20 cellular contexts compared by ENCODE assay signal in the genomic region with DNA sequence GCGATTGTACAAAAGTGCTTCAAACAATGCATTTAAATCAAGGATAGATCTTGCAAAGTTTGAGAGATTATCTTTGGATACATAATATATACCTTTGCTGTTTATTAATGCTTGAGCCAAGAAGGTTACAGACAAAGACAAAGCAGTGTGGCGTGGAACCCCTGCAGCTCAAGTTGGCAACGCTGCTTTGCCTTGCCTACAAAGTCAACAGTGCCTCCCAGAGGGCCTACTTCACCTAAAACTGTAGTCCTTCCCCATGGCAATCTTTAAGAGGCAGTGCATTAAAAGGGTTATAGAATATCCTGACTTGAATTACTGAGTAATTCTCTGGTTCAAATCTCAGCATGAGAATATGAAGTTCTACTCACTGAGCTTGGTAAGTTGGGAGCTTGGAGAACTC.
DNase-seq lines count a peak whose midpoint lies in the region; ATAC-seq and TF ChIP-seq lines count a peak whose summit lies in the region.
"Had no signal": no experiment of that assay in that cellular context is flagged by ENCODE, and none has a peak within 500 bp of the region (broad histone marks: within the 10 kb centered on the region; RNA-seq: fewer than 3 reads in every experiment).

No MANE protein-coding gene starts in this region.

- H3K36me3 ChIP-seq in OCI-LY1 (ENCODE audit: insufficient read depth, low read length): no peaks in the 10 kb centered on the region
- H3K36me3 ChIP-seq: SJSA1, thoracic aorta had no signal

- TF ChIP-seq CTCF in OCI-LY1 (IDR thresholded peaks at IDR 0.05; ENCODE audit: low read length): peak; percentile 15; the same call in 1 of the 2 replicates
- no peak for TF ChIP-seq CTCF in GM13977 (IDR thresholded peaks at IDR 0.05; ENCODE audit: extremely low read depth, insufficient read depth, missing control alignments)

- no peak overlapping the region for H3K9ac ChIP-seq in OCI-LY1 (ENCODE audit: low read length)

- H3K27me3 ChIP-seq in OCI-LY1 (ENCODE audit: insufficient read depth, low read length): no peaks in the 10 kb centered on the region; the same call in 1 of the 2 replicates

- no peak overlapping the region for H3K27ac ChIP-seq in OCI-LY1 (ENCODE audit: low read depth, low read length, poor library complexity, severe bottlenecking)
- H3K27ac ChIP-seq: psoas muscle, SJSA1, thoracic aorta had no signal

- H3K4me1 Mint-ChIP-seq in effector memory CD8-positive, alpha-beta T cell (ENCODE audit: low read depth in 2 of 2): no peaks in the 10 kb centered on the region
- no peaks in the 10 kb centered on the region for H3K4me1 Mint-ChIP-seq in activated CD4-positive, alpha-beta T cell treated with anti-CD3 and anti-CD28 coated beads, Interleukin-2, amount 10 ng/mL, durations not matched to agents 7 days and 5 days
- H3K4me1 Mint-ChIP-seq: activated CD4-positive, alpha-beta T cell treated with anti-CD3 and anti-CD28 coated beads for 36 hours; activated naive CD4-positive, alpha-beta T cell treated with anti-CD3 and anti-CD28 coated beads, Interleukin-2, amount 10 ng/mL, durations not matched to agents 7 days and 5 days had no signal

- DNase-seq in DMS79 treated with DMSO at 0.1 percent for 48 hours (lab: John Stamatoyannopoulos, UW): peak; percentile 95
- peak; percentile 30 for DNase-seq in NCI-H1105 (lab: John Stamatoyannopoulos, UW)
- peak; percentile 69 for DNase-seq in NCI-H2107 (lab: John Stamatoyannopoulos, UW)
- DNase-seq in effector memory CD8-positive, alpha-beta T cell: no peak
- DNase-seq in activated CD4-positive, alpha-beta T cell treated with anti-CD3 and anti-CD28 coated beads, Interleukin-2, amount 10 ng/mL, durations not matched to agents 7 days and 5 days: no peak
- no peak for DNase-seq in GM13977 (ENCODE audit: low spot score)
- DNase-seq: activated CD4-positive, alpha-beta T cell treated with anti-CD3 and anti-CD28 coated beads for 36 hours; activated CD8-positive, alpha-beta memory T cell treated with anti-CD3 and anti-CD28 coated beads, Interleukin-2, amount 50 U/mL, for 4 hours; activated naive CD4-positive, alpha-beta T cell treated with anti-CD3 and anti-CD28 coated beads, Interleukin-2, amount 10 ng/mL, durations not matched to agents 7 days and 5 days; GDM1; hippocampal formation; kidney glomerular epithelial cell; midbrain; OCI-M1; psoas muscle; T-helper 9 cell had no signal

- H3K9me2 ChIP-seq in OCI-LY1 (ENCODE audit: low read depth, low read length): no peaks in the 10 kb centered on the region

- H3K9me3 Mint-ChIP-seq in effector memory CD8-positive, alpha-beta T cell: peaks cover 2 to 18% of the 10 kb centered on the region in 2 donors
- H3K9me3 Mint-ChIP-seq in activated CD4-positive, alpha-beta T cell treated with anti-CD3 and anti-CD28 coated beads, Interleukin-2, amount 10 ng/mL, durations not matched to agents 7 days and 5 days: no peaks in the 10 kb centered on the region

- H3K27ac Mint-ChIP-seq in effector memory CD8-positive, alpha-beta T cell: no peak overlapping the region
- no peak overlapping the region for H3K27ac Mint-ChIP-seq in activated CD4-positive, alpha-beta T cell treated with anti-CD3 and anti-CD28 coated beads, Interleukin-2, amount 10 ng/mL, durations not matched to agents 7 days and 5 days
- H3K27ac Mint-ChIP-seq: activated CD4-positive, alpha-beta T cell treated with anti-CD3 and anti-CD28 coated beads for 36 hours; activated naive CD4-positive, alpha-beta T cell treated with anti-CD3 and anti-CD28 coated beads, Interleukin-2, amount 10 ng/mL, durations not matched to agents 7 days and 5 days had no signal

- no peak for ATAC-seq in effector memory CD8-positive, alpha-beta T cell (replicated peaks)
- ATAC-seq in HG03097 (IDR thresholded peaks at IDR 0.05; ENCODE audit: low FRiP score, unreplicated experiment): no peak
- ATAC-seq: activated CD4-positive, alpha-beta T cell treated with anti-CD3 and anti-CD28 coated beads for 36 hours; psoas muscle had no signal

- no peak overlapping the region for H3K4me2 ChIP-seq in OCI-LY1 (ENCODE audit: low read length)

- H3K27me3 Mint-ChIP-seq in effector memory CD8-positive, alpha-beta T cell: no peaks in the 10 kb centered on the region
- H3K27me3 Mint-ChIP-seq in activated CD4-positive, alpha-beta T cell treated with anti-CD3 and anti-CD28 coated beads, Interleukin-2, amount 10 ng/mL, durations not matched to agents 7 days and 5 days: no peaks in the 10 kb centered on the region
- H3K27me3 Mint-ChIP-seq: activated naive CD4-positive, alpha-beta T cell treated with anti-CD3 and anti-CD28 coated beads, Interleukin-2, amount 10 ng/mL, durations not matched to agents 7 days and 5 days had no signal

- no peaks in the 10 kb centered on the region for H3K4me1 ChIP-seq in OCI-LY1 (ENCODE audit: insufficient read depth, low read length, severe bottlenecking)
- H3K4me1 ChIP-seq: psoas muscle, SJSA1 had no signal

- H3K79me2 ChIP-seq in OCI-LY1 (ENCODE audit: insufficient read depth, low read length): no peaks in the 10 kb centered on the region

- POLR2A ChIA-PET in activated CD4-positive, alpha-beta T cell treated with anti-CD3 and anti-CD28 coated beads, Interleukin-2, amount 10 ng/mL, durations not matched to agents 7 days and 5 days (lab: Charles Lee): no interaction called here

- H4K20me1 ChIP-seq in OCI-LY1 (ENCODE audit: insufficient read depth, low read length): no peaks in the 10 kb centered on the region

- in situ Hi-C loops in GM13977 (cut with MboI; ENCODE audit: low pct_unique_long_range_greater_than_20kb, low sequenced_read_pairs, unreplicated experiment): no loop called here

- peaks cover 3% of the 10 kb centered on the region for H3K36me3 Mint-ChIP-seq in effector memory CD8-positive, alpha-beta T cell (ENCODE audit: insufficient read depth)
- H3K36me3 Mint-ChIP-seq in activated CD4-positive, alpha-beta T cell treated with anti-CD3 and anti-CD28 coated beads, Interleukin-2, amount 10 ng/mL, durations not matched to agents 7 days and 5 days (ENCODE audit: low read depth): no peaks in the 10 kb centered on the region
- H3K36me3 Mint-ChIP-seq: activated naive CD4-positive, alpha-beta T cell treated with anti-CD3 and anti-CD28 coated beads, Interleukin-2, amount 10 ng/mL, durations not matched to agents 7 days and 5 days had no signal

- H2AFZ ChIP-seq in OCI-LY1 (ENCODE audit: low read length): no peak overlapping the region

- no peaks in the 10 kb centered on the region for H3F3A ChIP-seq in OCI-LY1 (ENCODE audit: insufficient read depth, low read length)

- no peaks in the 10 kb centered on the region for H3K9me3 ChIP-seq in OCI-LY1 (ENCODE audit: low read length)
- H3K9me3 ChIP-seq: psoas muscle, SJSA1, thoracic aorta had no signal

- CTCF ChIA-PET in activated CD4-positive, alpha-beta T cell treated with anti-CD3 and anti-CD28 coated beads, Interleukin-2, amount 10 ng/mL, durations not matched to agents 7 days and 5 days (lab: Charles Lee): no interaction called here

- H3K4me3 ChIP-seq in OCI-LY1 (ENCODE audit: low read depth, low read length, poor library complexity, severe bottlenecking): no peak overlapping the region
- H3K4me3 ChIP-seq: psoas muscle, SJSA1, thoracic aorta had no signal

- no peak overlapping the region for H3K4me3 Mint-ChIP-seq in effector memory CD8-positive, alpha-beta T cell
- H3K4me3 Mint-ChIP-seq in activated CD4-positive, alpha-beta T cell treated with anti-CD3 and anti-CD28 coated beads, Interleukin-2, amount 10 ng/mL, durations not matched to agents 7 days and 5 days: no peak overlapping the region
- H3K4me3 Mint-ChIP-seq: activated CD4-positive, alpha-beta T cell treated with anti-CD3 and anti-CD28 coated beads for 36 hours; activated naive CD4-positive, alpha-beta T cell treated with anti-CD3 and anti-CD28 coated beads, Interleukin-2, amount 10 ng/mL, durations not matched to agents 7 days and 5 days had no signal

Comparison
In these comparisons a context has a peak if more than half of its experiments do, and no peak if none do; other contexts are left out.
1. DNase-seq: peak in DMS79 treated with DMSO at 0.1 percent for 48 hours (single experiment), NCI-H1105 (single experiment) and NCI-H2107 (single experiment); none in effector memory CD8-positive, alpha-beta T cell (0 of 3), activated CD4-positive, alpha-beta T cell treated with anti-CD3 and anti-CD28 coated beads, Interleukin-2, amount 10 ng/mL, durations not matched to agents 7 days and 5 days (single experiment) and GM13977 (single experiment).